ENCODE assay signal across 16 cellular contexts in the genomic region with DNA sequence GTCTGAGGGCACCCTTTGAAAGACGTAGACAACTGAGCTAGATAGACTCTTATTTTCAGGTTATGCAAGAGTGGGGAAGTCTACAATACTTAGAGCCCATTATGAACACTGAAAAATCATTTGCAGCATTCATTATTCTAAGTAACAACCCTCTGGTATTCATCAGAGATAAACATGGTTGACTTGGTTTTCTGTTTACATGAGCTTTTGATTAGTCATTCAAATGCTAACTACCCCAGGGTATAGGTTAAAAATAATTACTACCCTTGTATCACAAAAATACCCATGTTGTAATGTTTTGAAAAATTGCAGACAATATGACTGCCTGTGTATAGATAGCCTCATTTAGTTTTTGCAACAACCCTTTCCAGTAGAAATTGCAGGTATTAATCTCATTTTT.
DNase-seq lines count a peak whose midpoint lies in the region; FAIRE-seq and TF ChIP-seq lines count a peak whose summit lies in the region.
"Had no signal": no experiment of that assay in that cellular context is flagged by ENCODE, and none has a peak within 500 bp of the region (broad histone marks: within the 10 kb centered on the region; RNA-seq: fewer than 3 reads in every experiment).

No MANE protein-coding gene starts in this region.

- TF ChIP-seq CTCF in AG09319 (IDR thresholded peaks at IDR 0.05; ENCODE audit: low read depth, low read length) = no peak

- DNase-seq in AG09319 (ENCODE audit: extremely low read depth, low read depth) (peak; percentile 68), HCEC 1CT (peak; percentile 54), adipocyte (ENCODE audit: low read depth) (peak; percentile 56), fibroblast of peridontal ligament (ENCODE audit: extremely low read depth) (peak; percentile 79), DMS53 (lab: John Stamatoyannopoulos, UW) (no peak), GM12891 (ENCODE audit: insufficient read length, low spot score) (no peak), NCI-H82 treated with DMSO at 0.1 percent for 48 hours (lab: John Stamatoyannopoulos, UW; ENCODE audit: unreplicated experiment) (no peak), dermis blood vessel endothelial cell (no peak)
- DNase-seq: H9, MV-4-11, NCI-H1105 treated with DMSO at 0.1 percent for 48 hours, NCI-H2029 treated with DMSO at 0.1 percent for 48 hours, NCI-H345, NCI-H524 treated with DMSO at 0.1 percent for 48 hours, SIG-M5, SK-N-SH had no signal

- peaks cover 8% of the 10 kb centered on the region for H3K4me1 ChIP-seq in adipocyte (ENCODE audit: control insufficient read depth, insufficient read depth, low read length)

- no peaks in the 10 kb centered on the region for H3K36me3 ChIP-seq in adipocyte (ENCODE audit: control insufficient read depth, insufficient read depth, low read length, severe bottlenecking)

- H3K27me3 ChIP-seq in adipocyte (replicated peaks; ENCODE audit: control insufficient read depth, insufficient read depth, low read length) = no peaks in the 10 kb centered on the region

- H3K9me3 ChIP-seq in adipocyte (ENCODE audit: control insufficient read depth, low read length) = no peaks in the 10 kb centered on the region
- H3K9me3 ChIP-seq: SK-N-SH had no signal

- no peak for FAIRE-seq in GM12891 (lab: Jason Lieb, UNC)

- no peak for TF ChIP-seq POLR2A in GM12891 (IDR thresholded peaks at IDR 0.05; ENCODE audit: low read depth, low read length)

- no peak overlapping the region for H3K9ac ChIP-seq in adipocyte (ENCODE audit: low read length)
- H3K9ac ChIP-seq: SK-N-SH had no signal

- no peak overlapping the region for H3K4me3 ChIP-seq in adipocyte (ENCODE audit: low read length)

TF ChIP-seq in GM12891, 5 proteins besides CTCF, POLR2A, EP300 and RAD21:
- TF ChIP-seq POLR2AphosphoS5 (IDR thresholded peaks at IDR 0.05; ENCODE audit: low read depth, low read length) (no peak), TAF1 (IDR thresholded peaks at IDR 0.05; ENCODE audit: low read depth, low read length) (no peak), POU2F2 (IDR thresholded peaks at IDR 0.05; ENCODE audit: low read depth, low read length) (no peak), PAX5 (IDR thresholded peaks at IDR 0.05; ENCODE audit: insufficient read depth, low read length, severe bottlenecking) (no peak), SPI1 (IDR thresholded peaks at IDR 0.05; ENCODE audit: low read depth, low read length) (no peak)

Comparison
In these comparisons a context has a peak if more than half of its experiments do, and no peak if none do; other contexts are left out.
1. DNase-seq: peak in AG09319 (single experiment), HCEC 1CT (single experiment), adipocyte (single experiment) and fibroblast of peridontal ligament (single experiment); none in DMS53 (single experiment), GM12891 (single experiment), NCI-H82 treated with DMSO at 0.1 percent for 48 hours (single experiment) and dermis blood vessel endothelial cell (single experiment).